In genomic region chr6:25660512-25660911, GRCh38 we compare ENCODE assay signal across 10 cellular contexts. TPM values are rescaled to one million over a fixed set of nuclear protein-coding genes. Genes with fewer than 3 reads are reported as not detected.
DNase-seq lines count a peak whose midpoint lies in the region; TF ChIP-seq lines count a peak whose summit lies in the region.
"Had no signal": no experiment of that assay in that cellular context is flagged by ENCODE, and none has a peak within 500 bp of the region (broad histone marks: within the 10 kb centered on the region; RNA-seq: fewer than 3 reads in every experiment).

No MANE protein-coding gene starts in this region.

- in situ Hi-C loops in ACHN (cut with HindIII; ENCODE audit: low pct_ligation_motif_present, low pct_unique_long_range_greater_than_20kb, low sequenced_read_pairs), result no loop called here

- TF ChIP-seq POLR2A in lower leg skin (IDR thresholded peaks at IDR 0.05), result no peak

- DNase-seq in ACHN (peak; percentile 78), H4 (ENCODE audit: low spot score) (peak; percentile 57), SHP77 treated with DMSO at 0.1 percent for 48 hours (lab: John Stamatoyannopoulos, UW) (peak; percentile 76), foreskin melanocyte (peak; percentile 31), NK-92 (lab: John Stamatoyannopoulos, UW; ENCODE audit: unreplicated experiment) (no peak), OCI-M2 (lab: John Stamatoyannopoulos, UW; ENCODE audit: unreplicated experiment) (no peak), lower leg skin (ENCODE audit: low spot score in 2 of 2) (no peak), dermis blood vessel endothelial cell (no peak)
- DNase-seq: H7, NCI-H2227 treated with DMSO at 0.1 percent for 48 hours had no signal

- intact Hi-C loops in lower leg skin (cut with DNase I; ENCODE audit: low total_unique reads), result no loop called here

- TF ChIP-seq CTCF in lower leg skin (IDR thresholded peaks at IDR 0.05), result no peak

- no peak overlapping the region for H3K4me3 ChIP-seq in lower leg skin (ENCODE audit: low read depth, poor library complexity, severe bottlenecking)

RNA-seq across cellular contexts. Expression of gene SCGN, which starts 8.5 kb away (rescaled TPM):
- total RNA-seq in H4 (2014; rRNA removed; shearing (Covaris generic)), result not detected in 2 replicates
- total RNA-seq in lower leg skin (not detected), dermis blood vessel endothelial cell (0.17 TPM in 1 of 2 replicates, not detected in the other)
- total RNA-seq: H7 had no signal

Comparison
In these comparisons a context has a peak if more than half of its experiments do, and no peak if none do; other contexts are left out.
1. DNase-seq: peak in ACHN (single experiment), H4 (single experiment), SHP77 treated with DMSO at 0.1 percent for 48 hours (single experiment) and foreskin melanocyte (single experiment); none in NK-92 (single experiment), OCI-M2 (single experiment), lower leg skin (0 of 2) and dermis blood vessel endothelial cell (single experiment).